ENCODE assay signal across 10 cellular contexts in the genomic region with DNA sequence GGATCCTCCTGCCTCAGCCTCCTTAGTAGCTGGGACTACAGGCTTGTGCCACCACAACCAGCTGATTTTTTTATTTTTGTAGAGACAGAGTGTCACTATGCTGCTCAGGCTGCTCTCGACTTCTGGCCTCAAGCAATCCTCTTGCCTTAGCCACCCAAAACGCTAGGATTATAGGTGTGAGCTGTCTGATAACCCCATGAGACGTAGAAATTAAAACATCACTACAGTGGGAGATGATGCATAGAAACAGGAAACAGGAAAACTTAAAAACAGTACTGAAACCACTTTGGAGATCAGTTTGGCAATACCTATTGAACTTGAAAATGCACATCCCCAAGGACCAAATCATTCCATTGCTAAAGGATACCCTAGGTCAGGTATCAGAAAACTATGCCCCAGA. TPM values are rescaled to one million over a fixed set of nuclear protein-coding genes. Genes with fewer than 3 reads are reported as not detected.
DNase-seq lines count a peak whose midpoint lies in the region; ATAC-seq and TF ChIP-seq lines count a peak whose summit lies in the region.
"Had no signal": no experiment of that assay in that cellular context is flagged by ENCODE, and none has a peak within 500 bp of the region (broad histone marks: within the 10 kb centered on the region; RNA-seq: fewer than 3 reads in every experiment).

No MANE protein-coding gene starts in this region.

- ATAC-seq in HG03064 (IDR thresholded peaks at IDR 0.05; ENCODE audit: low read depth, unreplicated experiment) = peak; percentile 18
- no peak for ATAC-seq in GM19452 (IDR thresholded peaks at IDR 0.05; ENCODE audit: unreplicated experiment)

- TF ChIP-seq CTCF in adrenal gland (IDR thresholded peaks at IDR 0.05) = no peak
- no peak for TF ChIP-seq CTCF in sigmoid colon (IDR thresholded peaks at IDR 0.05)

- no peaks in the 10 kb centered on the region for H3K36me3 ChIP-seq in adrenal gland (replicated peaks in 1 of 2)
- H3K36me3 ChIP-seq in sigmoid colon = no peaks in the 10 kb centered on the region

- no peak for DNase-seq in adrenal gland
- no peak for DNase-seq in sigmoid colon
- DNase-seq in NCI-H187 (lab: John Stamatoyannopoulos, UW) = no peak
- DNase-seq in DMS153 (lab: John Stamatoyannopoulos, UW) = no peak
- no peak for DNase-seq in activated gamma-delta T cell (lab: John Stamatoyannopoulos, UW)
- DNase-seq: midbrain, NCI-H2107 had no signal

- intact Hi-C loops in adrenal gland (cut with DNase I) = no loop called here
- intact Hi-C loops in sigmoid colon (cut with DNase I) = no loop called here

- H3K4me1 ChIP-seq in adrenal gland (replicated peaks in 1 of 2) (peaks cover 49 to 86% of the 10 kb centered on the region in 2 donors), sigmoid colon (peaks cover 0 to 86% (median 76%) of the 10 kb centered on the region in 4 donors)

- H3K27ac ChIP-seq in adrenal gland (peak overlapping the region in 4 of 5 donors; percentile 35 to 67 (median 60)), sigmoid colon (peak overlapping the region; percentile 36 to 98 (median 58))

- H3K4me3 ChIP-seq in GM08714 (ENCODE audit: low read length) = peak overlapping the region; percentile 18; the same call in 1 of the 2 replicates
- H3K4me3 ChIP-seq in adrenal gland = no peak overlapping the region
- H3K4me3 ChIP-seq in sigmoid colon = no peak overlapping the region

- H3K9me3 ChIP-seq in adrenal gland (replicated peaks in 1 of 3) (no peaks in the 10 kb centered on the region), sigmoid colon (no peaks in the 10 kb centered on the region)

- H3K27me3 ChIP-seq in adrenal gland (no peaks in the 10 kb centered on the region), sigmoid colon (no peaks in the 10 kb centered on the region)

- TF ChIP-seq POLR2A in adrenal gland (IDR thresholded peaks at IDR 0.05) = no peak
- TF ChIP-seq POLR2A in sigmoid colon (IDR thresholded peaks at IDR 0.05) = no peak

- no peak for TF ChIP-seq EP300 in sigmoid colon (IDR thresholded peaks at IDR 0.05)

- WGBS in adrenal gland, 4 donors = 78 to 86% (median 85%) methylated on average over 3 of the region's 3 CpGs
- 68 to 82% methylated on average over 3 of the region's 3 CpGs for WGBS in sigmoid colon, 2 donors

RNA-seq across cellular contexts. Expression of gene SENP6, which starts 10.8 kb away (rescaled TPM):
- total RNA-seq in adrenal gland = 10 to 100 TPM; 47.6 to 98.5 (median 76.6) TPM
- polyA plus RNA-seq in adrenal gland = 10 to 100 TPM; 43.0 to 83.0 (median 52.5) TPM
- 100 to 1,000 TPM; 122 to 157 (median 148) TPM for total RNA-seq in sigmoid colon
- 10 to 100 TPM; 18.0 to 31.8 (median 24.5) TPM for polyA plus RNA-seq in sigmoid colon
